Comparison of ENCODE assay signal across 8 cellular contexts in genomic region chr4:10180927-10181744, GRCh38.
DNase-seq lines count a peak whose midpoint lies in the region; ATAC-seq, FAIRE-seq and TF ChIP-seq lines count a peak whose summit lies in the region.

No MANE protein-coding gene starts in this region.

- H3K27me3 Mint-ChIP-seq in activated T-cell treated with anti-CD3 and anti-CD28 coated beads, Interleukin-2, amount 50 U/mL, for 24 hours: no peaks in the 10 kb centered on the region
- no peaks in the 10 kb centered on the region for H3K27me3 Mint-ChIP-seq in endothelial cell (ENCODE audit: unreplicated experiment)

- no peaks in the 10 kb centered on the region for H3K36me3 Mint-ChIP-seq in activated T-cell treated with anti-CD3 and anti-CD28 coated beads, Interleukin-2, amount 50 U/mL, for 24 hours (ENCODE audit: low read depth)
- no peaks in the 10 kb centered on the region for H3K36me3 Mint-ChIP-seq in endothelial cell (ENCODE audit: low read depth, unreplicated experiment)

- no peak for TF ChIP-seq CTCF in endothelial cell (IDR thresholded peaks at IDR 0.05; ENCODE audit: unreplicated experiment)

- peak overlapping the region; percentile 92 for H3K27ac Mint-ChIP-seq in activated T-cell treated with anti-CD3 and anti-CD28 coated beads, Interleukin-2, amount 50 U/mL, for 24 hours
- peak overlapping the region; percentile 25 for H3K27ac Mint-ChIP-seq in endothelial cell (ENCODE audit: unreplicated experiment)

- no peak for FAIRE-seq in H54 (lab: Jason Lieb, UNC)

- no peak overlapping the region for H3K4me3 Mint-ChIP-seq in activated T-cell treated with anti-CD3 and anti-CD28 coated beads, Interleukin-2, amount 50 U/mL, for 24 hours
- H3K4me3 Mint-ChIP-seq in endothelial cell (ENCODE audit: unreplicated experiment): no peak overlapping the region

- no peak for TF ChIP-seq POLR2A in H54 (IDR thresholded peaks at IDR 0.05; ENCODE audit: low read depth, low read length)

- ATAC-seq in HG02759 (IDR thresholded peaks at IDR 0.05; ENCODE audit: unreplicated experiment): peak; percentile 93

- H3K9me3 Mint-ChIP-seq in activated T-cell treated with anti-CD3 and anti-CD28 coated beads, Interleukin-2, amount 50 U/mL, for 24 hours: peaks cover 4% of the 10 kb centered on the region
- no peaks in the 10 kb centered on the region for H3K9me3 Mint-ChIP-seq in endothelial cell (ENCODE audit: unreplicated experiment)

- peak; percentile 40 for DNase-seq in activated T-cell treated with anti-CD3 and anti-CD28 coated beads, Interleukin-2, amount 50 U/mL, for 24 hours
- DNase-seq in activated T-cell treated with anti-CD3 and anti-CD28 coated beads, Interleukin-2, amount 50 U/mL, for 1 hour: no peak
- DNase-seq in NCI-H2029 treated with DMSO at 0.1 percent for 48 hours (lab: John Stamatoyannopoulos, UW) (peak; percentile 81), endothelial cell (ENCODE audit: low spot score) (no peak), H54 (ENCODE audit: insufficient read length, low spot score) (no peak), DMS 273 (lab: John Stamatoyannopoulos, UW; ENCODE audit: unreplicated experiment) (no peak), DMS53 (lab: John Stamatoyannopoulos, UW) (no peak)

- peaks cover 37% of the 10 kb centered on the region for H3K4me1 Mint-ChIP-seq in activated T-cell treated with anti-CD3 and anti-CD28 coated beads, Interleukin-2, amount 50 U/mL, for 24 hours (ENCODE audit: low read depth)
- peaks cover 6% of the 10 kb centered on the region for H3K4me1 Mint-ChIP-seq in endothelial cell (ENCODE audit: unreplicated experiment)

Comparison
In these comparisons a context has a peak if more than half of its experiments do, and no peak if none do; other contexts are left out.
1. DNase-seq: peak in activated T-cell treated with anti-CD3 and anti-CD28 coated beads, Interleukin-2, amount 50 U/mL, for 24 hours (single experiment) and NCI-H2029 treated with DMSO at 0.1 percent for 48 hours (single experiment); none in activated T-cell treated with anti-CD3 and anti-CD28 coated beads, Interleukin-2, amount 50 U/mL, for 1 hour (single experiment), endothelial cell (single experiment), H54 (single experiment), DMS 273 (single experiment) and DMS53 (single experiment).